12 cellular contexts compared by ENCODE assay signal in the genomic region with DNA sequence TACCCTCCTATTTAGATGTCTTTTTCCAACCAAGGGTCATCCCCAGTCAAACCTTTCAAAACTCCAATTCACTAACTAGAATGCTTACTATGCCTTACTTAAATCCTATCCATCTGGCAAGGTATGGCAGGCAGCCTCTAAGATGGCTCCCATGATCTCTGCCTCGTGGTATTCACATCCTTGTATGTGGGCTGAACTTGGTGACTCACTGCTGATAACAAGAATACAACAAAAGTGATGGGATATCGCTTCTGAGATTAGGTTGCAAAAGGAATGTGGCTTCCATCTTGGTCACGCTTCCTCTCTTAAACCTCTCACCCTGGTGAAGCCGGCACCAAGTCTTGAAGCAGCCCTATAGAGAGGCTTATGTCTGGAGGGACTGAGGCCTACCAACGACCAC. TPM values are rescaled to one million over a fixed set of nuclear protein-coding genes. Genes with fewer than 3 reads are reported as not detected.
DNase-seq lines count a peak whose midpoint lies in the region; FAIRE-seq and TF ChIP-seq lines count a peak whose summit lies in the region.
"Had no signal": no experiment of that assay in that cellular context is flagged by ENCODE, and none has a peak within 500 bp of the region (broad histone marks: within the 10 kb centered on the region; RNA-seq: fewer than 3 reads in every experiment).

No MANE protein-coding gene starts in this region.

- no peaks in the 10 kb centered on the region for H3K27me3 ChIP-seq in ACC112 (ENCODE audit: insufficient read depth, low read length)
- no peaks in the 10 kb centered on the region for H3K27me3 ChIP-seq in keratinocyte (ENCODE audit: control insufficient read depth, extremely low read depth, insufficient read depth, low read length)
- H3K27me3 ChIP-seq in sigmoid colon: no peaks in the 10 kb centered on the region

- H3K36me3 ChIP-seq in ACC112 (ENCODE audit: insufficient read depth, low read length) (no peaks in the 10 kb centered on the region), keratinocyte (ENCODE audit: control insufficient read depth in 2 of 2, extremely low read depth in 1 of 2, insufficient read depth in 2 of 2, low read length in 2 of 2) (no peaks in the 10 kb centered on the region), sigmoid colon (no peaks in the 10 kb centered on the region)

- H3K9me1 ChIP-seq in keratinocyte (ENCODE audit: control insufficient read depth, extremely low read depth, insufficient read depth, low read length): no peaks in the 10 kb centered on the region

- intact Hi-C loops in sigmoid colon (cut with DNase I): no loop called here

- TF ChIP-seq CTCF in keratinocyte (optimal IDR thresholded peaks at IDR 0.05 in 1 of 3, IDR thresholded peaks at IDR 0.05 in 1 of 3, conservative IDR thresholded peaks at IDR 0.05 in 1 of 3; ENCODE audit: extremely low read depth in 1 of 3, insufficient read depth in 2 of 3, low read length in 3 of 3): no peak
- no peak for TF ChIP-seq CTCF in sigmoid colon (IDR thresholded peaks at IDR 0.05)

- no peak overlapping the region for H3K4me2 ChIP-seq in keratinocyte (ENCODE audit: control insufficient read depth, extremely low read depth, insufficient read depth, low read depth, low read length)

- H3K9ac ChIP-seq in keratinocyte (ENCODE audit: control insufficient read depth, extremely low read depth, insufficient read depth, low read length): no peak overlapping the region

- no peaks in the 10 kb centered on the region for H4K20me1 ChIP-seq in keratinocyte (ENCODE audit: control insufficient read depth, extremely low read depth, insufficient read depth, low read length)

- H3K4me1 ChIP-seq in ACC112 (ENCODE audit: control insufficient read depth, insufficient read depth, low read length, unreplicated experiment): peaks cover 23% of the 10 kb centered on the region
- peaks cover 14% of the 10 kb centered on the region for H3K4me1 ChIP-seq in keratinocyte (ENCODE audit: control insufficient read depth, extremely low read depth, insufficient read depth, low read length)
- H3K4me1 ChIP-seq in sigmoid colon: peaks cover 0 to 18% (median 15%) of the 10 kb centered on the region in 4 donors

- dilution Hi-C loops in keratinocyte (cut with MboI; ENCODE audit: extremely low pct_ligation_motif_present, low sequenced_read_pairs): no loop called here

- no peaks in the 10 kb centered on the region for H3K79me2 ChIP-seq in ACC112 (ENCODE audit: control insufficient read depth, insufficient read depth, low read length, unreplicated experiment)
- no peaks in the 10 kb centered on the region for H3K79me2 ChIP-seq in keratinocyte (ENCODE audit: control insufficient read depth, insufficient read depth, low read length)

- WGBS in sigmoid colon, 2 donors: 76 to 82% methylated on average over 5 of the region's 5 CpGs

- DNase-seq in ELR (ENCODE audit: low read depth): peak; percentile 67
- peak; percentile 13 for DNase-seq in SW480 (ENCODE audit: low spot score)
- DNase-seq in keratinocyte (ENCODE audit: low read depth, low spot score): no peak
- no peak for DNase-seq in sigmoid colon
- DNase-seq in NCI-H446 (lab: John Stamatoyannopoulos, UW): no peak
- DNase-seq in NCI-H1048 (lab: John Stamatoyannopoulos, UW): no peak
- no peak for DNase-seq in activated T-cell treated with anti-CD3 and anti-CD28 coated beads for 4 hours
- DNase-seq: KG1, naive B cell, NCI-H526 treated with DMSO at 0.1 percent for 48 hours had no signal

- no peak for TF ChIP-seq POLR2A in sigmoid colon (IDR thresholded peaks at IDR 0.05)

- TF ChIP-seq EP300 in sigmoid colon (IDR thresholded peaks at IDR 0.05): no peak

- H3K27ac ChIP-seq in ACC112 (ENCODE audit: low read depth, low read length) (no peak overlapping the region), keratinocyte (ENCODE audit: control insufficient read depth, insufficient read depth, low read length) (no peak overlapping the region), sigmoid colon (no peak overlapping the region)

- H3K4me3 ChIP-seq in ACC112 (ENCODE audit: low read depth, low read length) (no peak overlapping the region), keratinocyte (ENCODE audit: control insufficient read depth in 2 of 3, extremely low read depth in 1 of 3, insufficient read depth in 2 of 3, low read depth in 1 of 3, low read length in 3 of 3) (no peak overlapping the region), sigmoid colon (no peak overlapping the region)

- H2AFZ ChIP-seq in ACC112 (ENCODE audit: low read length, unreplicated experiment) (peak overlapping the region; percentile 3), keratinocyte (ENCODE audit: control insufficient read depth, low read length) (peak overlapping the region; percentile 81)

- FAIRE-seq in keratinocyte (lab: Jason Lieb, UNC): peak; percentile 67
- FAIRE-seq: colon had no signal

- H3K9me3 ChIP-seq in keratinocyte (ENCODE audit: control insufficient read depth, low read depth, low read length) (no peaks in the 10 kb centered on the region), sigmoid colon (no peaks in the 10 kb centered on the region)

RNA-seq across cellular contexts. Expression of a gene that starts 29.6 kb away (rescaled TPM):
- 0.03 TPM in 1 of 3 replicates, not detected in the others for polyA plus RNA-seq in keratinocyte
- polyA plus RNA-seq in keratinocyte (2011; ENCODE audit: low read depth): not detected
- polyA plus RNA-seq in keratinocyte (2011; cell fraction: cytosol; rRNA removed): not detected in 2 replicates
- polyA plus RNA-seq in keratinocyte (2011; cell fraction: nucleus; rRNA removed): not detected in 2 replicates
- polyA plus RNA-seq in keratinocyte (2012; ENCODE audit: low replicate concordance): not detected in 2 replicates
- not detected in 3 replicates for polyA minus RNA-seq in keratinocyte
- polyA minus RNA-seq in keratinocyte (2011; cell fraction: cytosol; rRNA and poly(A)+ RNA removed): not detected
- polyA minus RNA-seq in keratinocyte (2011; cell fraction: nucleus; rRNA and poly(A)+ RNA removed): not detected in 2 replicates
- total RNA-seq in sigmoid colon: under 1 TPM in 2 of 4 donors, not detected in 2; 0.36 to 0.83 TPM
- under 1 TPM in 1 of 3 donors, not detected in 2; 0.28 TPM for polyA plus RNA-seq in sigmoid colon

RNA-seq across cellular contexts. Expression of a gene that starts 38.2 kb away (rescaled TPM):
- polyA plus RNA-seq in keratinocyte (0.09 to 0.37 TPM (median 0.20 TPM) in 3 replicates), sigmoid colon (1 to 10 TPM; 1.2 to 9.3 (median 1.8) TPM)
- not detected for polyA plus RNA-seq in keratinocyte (2011; ENCODE audit: low read depth)
- polyA plus RNA-seq in keratinocyte (2011; cell fraction: cytosol; rRNA removed): 0.09 and 0.17 TPM in 2 replicates
- 0.84 and 1.2 TPM in 2 replicates for polyA plus RNA-seq in keratinocyte (2011; cell fraction: nucleus; rRNA removed)
- 0.33 and 0.47 TPM in 2 replicates for polyA plus RNA-seq in keratinocyte (2012; ENCODE audit: low replicate concordance)
- 1.8 to 4.0 TPM (median 3.0 TPM) in 3 replicates for polyA minus RNA-seq in keratinocyte
- not detected for polyA minus RNA-seq in keratinocyte (2011; cell fraction: cytosol; rRNA and poly(A)+ RNA removed)
- 1.4 and 2.5 TPM in 2 replicates for polyA minus RNA-seq in keratinocyte (2011; cell fraction: nucleus; rRNA and poly(A)+ RNA removed)
- total RNA-seq in sigmoid colon: 1 to 10 TPM; 2.1 to 5.3 (median 3.3) TPM

Comparison
In these comparisons a context has a peak if more than half of its experiments do, and no peak if none do; other contexts are left out.
1. DNase-seq: peak in ELR (single experiment) and SW480 (single experiment); none in keratinocyte (single experiment), sigmoid colon (single experiment), NCI-H446 (0 of 2), NCI-H1048 (single experiment) and activated T-cell treated with anti-CD3 and anti-CD28 coated beads for 4 hours (single experiment).